In genomic region chr11:19557185-19557584, GRCh38 we compare ENCODE assay signal across 7 cellular contexts.
"Had no signal": no experiment of that assay in that cellular context is flagged by ENCODE, and none has a peak within 500 bp of the region (broad histone marks: within the 10 kb centered on the region; RNA-seq: fewer than 3 reads in every experiment).

No MANE protein-coding gene starts in this region.

- H3K4me3 ChIP-seq: adrenal gland, body of pancreas, esophagus muscularis mucosa had no signal

- ATAC-seq: activated CD8-positive, alpha-beta T cell treated with anti-CD3 and anti-CD28 coated beads, Interleukin-2, amount 10 ng/mL, durations not matched to agents 7 days and 5 days; activated naive CD8-positive, alpha-beta T cell treated with anti-CD3 and anti-CD28 coated beads, Interleukin-2, amount 50 U/mL, for 24 hours had no signal

- H3K9me3 ChIP-seq: adrenal gland, body of pancreas, esophagus muscularis mucosa had no signal

- DNase-seq: cortex of kidney had no signal

- H3K27me3 ChIP-seq: adrenal gland, body of pancreas, esophagus muscularis mucosa had no signal

- H3K36me3 ChIP-seq: adrenal gland, esophagus muscularis mucosa had no signal

- H3K4me1 ChIP-seq: adrenal gland, body of pancreas, foreskin keratinocyte had no signal

- H3K27ac ChIP-seq: adrenal gland, body of pancreas, esophagus muscularis mucosa, foreskin keratinocyte had no signal
